31 cellular contexts compared by ENCODE assay signal in the genomic region with DNA sequence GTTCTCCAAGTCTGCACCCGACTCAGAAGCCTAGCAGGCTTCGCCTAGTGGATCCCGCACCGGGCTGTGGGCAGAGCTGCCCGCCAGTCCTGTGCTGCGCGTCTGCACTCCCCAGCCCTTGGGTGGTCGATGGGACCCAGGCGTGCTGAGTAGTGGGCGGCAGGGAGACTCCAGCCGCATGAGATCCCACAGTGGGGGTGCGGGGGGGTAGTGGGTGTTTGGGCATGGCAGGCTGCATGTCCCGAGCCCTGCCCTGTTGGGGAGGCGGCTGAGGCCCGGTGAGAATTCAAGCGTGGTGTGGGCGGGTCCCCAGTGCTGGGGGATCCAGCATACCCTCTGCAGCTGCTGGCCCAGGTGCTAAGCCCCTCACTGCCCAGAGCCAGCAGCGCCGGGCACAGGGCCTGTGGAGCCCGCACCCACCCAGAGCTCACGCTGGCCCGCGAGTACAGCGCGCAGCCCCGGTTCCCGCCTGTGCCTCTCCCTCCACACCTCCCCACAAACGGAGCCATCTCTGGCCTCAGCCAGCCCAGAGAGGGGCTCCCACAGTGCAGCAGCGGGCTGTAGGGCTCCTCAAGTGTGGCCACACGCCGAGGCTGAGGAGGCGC. TPM values are rescaled to one million over a fixed set of nuclear protein-coding genes. Genes with fewer than 3 reads are reported as not detected.
"Had no signal": no experiment of that assay in that cellular context is flagged by ENCODE, and none has a peak within 500 bp of the region (broad histone marks: within the 10 kb centered on the region; RNA-seq: fewer than 3 reads in every experiment).

No MANE protein-coding gene starts in this region.

- H3K9me3 ChIP-seq: body of pancreas, gastroesophageal sphincter had no signal

- FAIRE-seq: colon had no signal

- H3K27me3 Mint-ChIP-seq: activated CD4-positive, alpha-beta memory T cell treated with anti-CD3 and anti-CD28 coated beads for 36 hours; activated CD4-positive, alpha-beta T cell treated with anti-CD3 and anti-CD28 coated beads for 36 hours; activated CD4-positive, alpha-beta T cell treated with anti-CD3 and anti-CD28 coated beads, Interleukin-2, amount 10 ng/mL, durations not matched to agents 24 days and 14 days; activated CD8-positive, alpha-beta memory T cell treated with anti-CD3 and anti-CD28 coated beads, Interleukin-2, amount 10 ng/mL, durations not matched to agents 7 days and 5 days; activated naive CD4-positive, alpha-beta T cell treated with anti-CD3 and anti-CD28 coated beads, Interleukin-2, amount 10 ng/mL, durations not matched to agents 7 days and 5 days; activated naive CD8-positive, alpha-beta T cell; effector memory CD8-positive, alpha-beta T cell had no signal

- H3K4me1 Mint-ChIP-seq: activated CD4-positive, alpha-beta T cell treated with anti-CD3 and anti-CD28 coated beads for 36 hours; activated CD4-positive, alpha-beta T cell treated with anti-CD3 and anti-CD28 coated beads, Interleukin-2, amount 10 ng/mL, durations not matched to agents 24 days and 14 days; activated CD8-positive, alpha-beta memory T cell treated with anti-CD3 and anti-CD28 coated beads, Interleukin-2, amount 10 ng/mL, durations not matched to agents 7 days and 5 days; activated naive CD4-positive, alpha-beta T cell treated with anti-CD3 and anti-CD28 coated beads, Interleukin-2, amount 10 ng/mL, durations not matched to agents 7 days and 5 days had no signal

- ATAC-seq: activated CD4-positive, alpha-beta T cell treated with anti-CD3 and anti-CD28 coated beads for 36 hours; activated CD8-positive, alpha-beta memory T cell treated with anti-CD3 and anti-CD28 coated beads, Interleukin-2, amount 10 ng/mL, durations not matched to agents 7 days and 5 days; activated CD8-positive, alpha-beta T cell treated with anti-CD3 and anti-CD28 coated beads, Interleukin-2, amount 10 ng/mL, durations not matched to agents 7 days and 5 days; body of pancreas; effector memory CD8-positive, alpha-beta T cell; gastroesophageal sphincter had no signal

- H3K36me3 Mint-ChIP-seq: activated CD4-positive, alpha-beta memory T cell treated with anti-CD3 and anti-CD28 coated beads for 36 hours; activated CD8-positive, alpha-beta memory T cell treated with anti-CD3 and anti-CD28 coated beads, Interleukin-2, amount 10 ng/mL, durations not matched to agents 7 days and 5 days; activated naive CD4-positive, alpha-beta T cell treated with anti-CD3 and anti-CD28 coated beads, Interleukin-2, amount 10 ng/mL, durations not matched to agents 7 days and 5 days; activated naive CD8-positive, alpha-beta T cell had no signal

- H3K27me3 ChIP-seq: body of pancreas, esophagus squamous epithelium, gastroesophageal sphincter had no signal

- DNase-seq: activated CD4-positive, alpha-beta memory T cell treated with anti-CD3 and anti-CD28 coated beads for 36 hours; activated CD4-positive, alpha-beta T cell treated with anti-CD3 and anti-CD28 coated beads for 36 hours; activated CD4-positive, alpha-beta T cell treated with anti-CD3 and anti-CD28 coated beads, Interleukin-2, amount 10 ng/mL, durations not matched to agents 24 days and 14 days; activated CD4-positive, CD25-positive, alpha-beta regulatory T cell; activated CD4-positive, CD25-positive, alpha-beta regulatory T cell treated with anti-CD3 and anti-CD28 coated beads, Interleukin-2, amount 50 U/mL, for 72 hours; activated CD8-positive, alpha-beta memory T cell treated with anti-CD3 and anti-CD28 coated beads, Interleukin-2, amount 10 ng/mL, durations not matched to agents 7 days and 5 days; activated CD8-positive, alpha-beta memory T cell treated with anti-CD3 and anti-CD28 coated beads, Interleukin-2, amount 50 U/mL, for 4 hours; activated CD8-positive, alpha-beta T cell treated with anti-CD3 and anti-CD28 coated beads, Interleukin-2, amount 10 ng/mL, durations not matched to agents 7 days and 5 days; activated effector memory CD4-positive, alpha-beta T cell treated with anti-CD3 and anti-CD28 coated beads, Interleukin-2, amount 50 U/mL, for 16 hours; activated naive CD4-positive, alpha-beta T cell treated with anti-CD3 and anti-CD28 coated beads, Interleukin-2, amount 10 ng/mL, durations not matched to agents 7 days and 5 days; activated T-cell treated with anti-CD3 and anti-CD28 coated beads, Interleukin-2, amount 50 U/mL, for 1 hour; activated T-cell treated with anti-CD3 and anti-CD28 coated beads, Interleukin-2, amount 50 U/mL, for 48 hours; amniotic stem cell; anterior cingulate cortex; body of pancreas; caudate nucleus; cortex of kidney; dermis blood vessel endothelial cell; effector CD4-positive, alpha-beta T cell; effector memory CD8-positive, alpha-beta T cell; erythroblast; esophagus squamous epithelium; foreskin melanocyte; T-helper 2 cell had no signal

- H3K36me3 ChIP-seq: esophagus squamous epithelium, gastroesophageal sphincter had no signal

- H3K4me3 Mint-ChIP-seq: activated CD4-positive, alpha-beta memory T cell treated with anti-CD3 and anti-CD28 coated beads for 36 hours; activated CD4-positive, alpha-beta T cell treated with anti-CD3 and anti-CD28 coated beads for 36 hours; activated CD4-positive, alpha-beta T cell treated with anti-CD3 and anti-CD28 coated beads, Interleukin-2, amount 10 ng/mL, durations not matched to agents 24 days and 14 days; activated CD8-positive, alpha-beta memory T cell treated with anti-CD3 and anti-CD28 coated beads, Interleukin-2, amount 10 ng/mL, durations not matched to agents 7 days and 5 days; activated CD8-positive, alpha-beta T cell treated with anti-CD3 and anti-CD28 coated beads, Interleukin-2, amount 10 ng/mL, durations not matched to agents 7 days and 5 days; activated naive CD4-positive, alpha-beta T cell treated with anti-CD3 and anti-CD28 coated beads, Interleukin-2, amount 10 ng/mL, durations not matched to agents 7 days and 5 days; activated naive CD8-positive, alpha-beta T cell; activated T-helper 1 cell treated with anti-CD3 and anti-CD28 coated beads, Interleukin-12 subunit alpha, Interleukin-12 subunit beta, Interleukin-2, Interleukin-4 antibody, amounts not matched to agents 30 ng/mL and 10 ng/mL and 1 ng/mL, durations not matched to agents 14 hours and 24 hours and 36 hours; effector memory CD8-positive, alpha-beta T cell had no signal

- H3K4me1 ChIP-seq: body of pancreas, esophagus squamous epithelium, gastroesophageal sphincter had no signal

- H3K27ac Mint-ChIP-seq: activated CD4-positive, alpha-beta memory T cell treated with anti-CD3 and anti-CD28 coated beads for 36 hours; activated CD4-positive, alpha-beta T cell treated with anti-CD3 and anti-CD28 coated beads for 36 hours; activated CD4-positive, alpha-beta T cell treated with anti-CD3 and anti-CD28 coated beads, Interleukin-2, amount 10 ng/mL, durations not matched to agents 24 days and 14 days; activated CD8-positive, alpha-beta memory T cell treated with anti-CD3 and anti-CD28 coated beads, Interleukin-2, amount 10 ng/mL, durations not matched to agents 7 days and 5 days; activated CD8-positive, alpha-beta T cell treated with anti-CD3 and anti-CD28 coated beads, Interleukin-2, amount 10 ng/mL, durations not matched to agents 7 days and 5 days; activated naive CD4-positive, alpha-beta T cell treated with anti-CD3 and anti-CD28 coated beads, Interleukin-2, amount 10 ng/mL, durations not matched to agents 7 days and 5 days; activated naive CD8-positive, alpha-beta T cell; activated T-helper 1 cell treated with anti-CD3 and anti-CD28 coated beads, Interleukin-12 subunit alpha, Interleukin-12 subunit beta, Interleukin-2, Interleukin-4 antibody, amounts not matched to agents 30 ng/mL and 10 ng/mL and 1 ng/mL, durations not matched to agents 14 hours and 24 hours and 36 hours; activated T-helper 2 cell treated with anti-CD3 and anti-CD28 coated beads, Interferon-gamma antibody, Interleukin-2, Interleukin-4, amounts not matched to agents 10 μg/mL and 5 μg/mL and 100 μg/mL, durations not matched to agents 14 hours and 24 hours and 36 hours; effector memory CD8-positive, alpha-beta T cell had no signal

- H3K27ac ChIP-seq: body of pancreas, esophagus squamous epithelium, gastroesophageal sphincter had no signal

- H3K4me3 ChIP-seq: body of pancreas, esophagus squamous epithelium, gastroesophageal sphincter had no signal

RNA-seq across cellular contexts. Expression of a gene that starts 53.9 kb away (rescaled TPM):
- total RNA-seq: activated CD4-positive, alpha-beta memory T cell treated with anti-CD3 and anti-CD28 coated beads for 36 hours; activated CD4-positive, alpha-beta T cell treated with anti-CD3 and anti-CD28 coated beads for 36 hours; activated CD4-positive, alpha-beta T cell treated with anti-CD3 and anti-CD28 coated beads, Interleukin-2, amount 10 ng/mL, durations not matched to agents 24 days and 14 days; activated CD8-positive, alpha-beta memory T cell treated with anti-CD3 and anti-CD28 coated beads for 36 hours; activated CD8-positive, alpha-beta memory T cell treated with anti-CD3 and anti-CD28 coated beads, Interleukin-2, amount 10 ng/mL, durations not matched to agents 7 days and 5 days; activated CD8-positive, alpha-beta T cell treated with anti-CD3 and anti-CD28 coated beads, Interleukin-2, amount 10 ng/mL, durations not matched to agents 7 days and 5 days; activated T-helper 1 cell treated with anti-CD3 and anti-CD28 coated beads, Interleukin-12 subunit alpha, Interleukin-12 subunit beta, Interleukin-2, Interleukin-4 antibody, amounts not matched to agents 30 ng/mL and 10 ng/mL and 1 ng/mL, durations not matched to agents 14 hours and 24 hours and 36 hours; activated T-helper 2 cell treated with anti-CD3 and anti-CD28 coated beads, Interferon-gamma antibody, Interleukin-2, Interleukin-4, amounts not matched to agents 10 μg/mL and 5 μg/mL and 100 μg/mL, durations not matched to agents 14 hours and 24 hours and 36 hours; T-helper 1 cell treated with Interleukin-12 subunit alpha and Interleukin-12 subunit beta and Interleukin-4 antibody, amounts not matched to agents 30 ng/mL and 1 ng/mL, for 36 hours had no signal
